34 cellular contexts compared by ENCODE assay signal in the genomic region with DNA sequence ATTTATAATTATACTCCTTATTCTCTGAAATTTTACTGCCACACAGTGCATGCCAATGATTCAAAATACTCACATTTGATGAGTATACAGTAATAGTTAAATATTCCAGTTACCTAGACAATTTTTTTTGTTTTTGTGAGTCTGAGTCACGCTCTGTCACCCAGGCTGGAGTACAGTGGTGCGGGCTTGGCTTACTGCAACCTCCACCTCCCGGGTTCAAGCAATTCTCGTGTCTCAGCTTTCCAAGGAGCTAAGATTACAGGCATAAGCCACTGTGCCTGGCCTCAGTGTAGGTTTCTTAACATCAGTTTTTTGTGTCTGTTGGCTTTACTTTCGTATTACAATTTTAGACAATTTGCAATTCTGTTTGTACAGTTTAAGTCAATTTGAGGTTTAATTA.
"Had no signal": no experiment of that assay in that cellular context is flagged by ENCODE, and none has a peak within 500 bp of the region (broad histone marks: within the 10 kb centered on the region; RNA-seq: fewer than 3 reads in every experiment).

No MANE protein-coding gene starts in this region.

- H3K27me3 Mint-ChIP-seq: activated CD4-positive, alpha-beta memory T cell treated with anti-CD3 and anti-CD28 coated beads, Interleukin-2, amount 10 ng/mL, durations not matched to agents 7 days and 5 days; activated CD4-positive, alpha-beta T cell treated with anti-CD3 and anti-CD28 coated beads, Interleukin-2, amount 10 ng/mL, durations not matched to agents 7 days and 5 days; activated naive CD4-positive, alpha-beta T cell treated with anti-CD3 and anti-CD28 coated beads, Interleukin-2, amount 10 ng/mL, durations not matched to agents 7 days and 5 days; T-helper 17 cell had no signal

- H3K4me3 Mint-ChIP-seq: activated CD4-positive, alpha-beta memory T cell treated with anti-CD3 and anti-CD28 coated beads, Interleukin-2, amount 10 ng/mL, durations not matched to agents 7 days and 5 days; activated CD4-positive, alpha-beta T cell treated with anti-CD3 and anti-CD28 coated beads, Interleukin-2, amount 10 ng/mL, durations not matched to agents 7 days and 5 days; activated naive CD4-positive, alpha-beta T cell treated with anti-CD3 and anti-CD28 coated beads, Interleukin-2, amount 10 ng/mL, durations not matched to agents 7 days and 5 days; activated naive CD8-positive, alpha-beta T cell treated with anti-CD3 and anti-CD28 coated beads, Interleukin-2, amount 10 ng/mL, durations not matched to agents 7 days and 5 days; activated T-cell treated with anti-CD3 and anti-CD28 coated beads, Interleukin-2, amount 50 U/mL, for 24 hours; activated T-cell treated with anti-CD3 and anti-CD28 coated beads, Interleukin-2, amount 50 U/mL, for 72 hours; brain; T-helper 17 cell; T-helper 2 cell treated with Interferon-gamma antibody and Interleukin-4, amounts not matched to agents 5 μg/mL and 100 μg/mL, for 36 hours; WTC11 had no signal

- H3K27ac ChIP-seq: ascending aorta, breast epithelium, cardiac muscle cell, colonic mucosa, epithelial cell of prostate, esophagus squamous epithelium, gastroesophageal sphincter, VCaP had no signal

- H3K27ac Mint-ChIP-seq: activated CD4-positive, alpha-beta memory T cell treated with anti-CD3 and anti-CD28 coated beads, Interleukin-2, amount 10 ng/mL, durations not matched to agents 7 days and 5 days; activated CD4-positive, alpha-beta T cell treated with anti-CD3 and anti-CD28 coated beads, Interleukin-2, amount 10 ng/mL, durations not matched to agents 7 days and 5 days; activated naive CD4-positive, alpha-beta T cell treated with anti-CD3 and anti-CD28 coated beads, Interleukin-2, amount 10 ng/mL, durations not matched to agents 7 days and 5 days; activated naive CD4-positive, alpha-beta T cell treated with anti-CD3 and anti-CD28 coated beads, Interleukin-2, amount 50 U/mL, for 72 hours; activated naive CD8-positive, alpha-beta T cell treated with anti-CD3 and anti-CD28 coated beads, Interleukin-2, amount 10 ng/mL, durations not matched to agents 7 days and 5 days; activated T-cell treated with anti-CD3 and anti-CD28 coated beads, Interleukin-2, amount 50 U/mL, for 24 hours; activated T-cell treated with anti-CD3 and anti-CD28 coated beads, Interleukin-2, amount 50 U/mL, for 72 hours; brain; T-helper 17 cell; T-helper 2 cell treated with Interferon-gamma antibody and Interleukin-4, amounts not matched to agents 5 μg/mL and 100 μg/mL, for 36 hours had no signal

- H3K9me3 ChIP-seq: ascending aorta, breast epithelium, colonic mucosa, gastroesophageal sphincter had no signal

- FAIRE-seq: endometrium, endothelial cell of umbilical vein had no signal

- H3K9me3 Mint-ChIP-seq: activated naive CD4-positive, alpha-beta T cell treated with anti-CD3 and anti-CD28 coated beads, Interleukin-2, amount 50 U/mL, for 72 hours; activated T-cell treated with anti-CD3 and anti-CD28 coated beads, Interleukin-2, amount 50 U/mL, for 24 hours; brain; WTC11 had no signal

- H3K36me3 Mint-ChIP-seq: activated naive CD4-positive, alpha-beta T cell treated with anti-CD3 and anti-CD28 coated beads, Interleukin-2, amount 10 ng/mL, durations not matched to agents 7 days and 5 days; activated naive CD8-positive, alpha-beta T cell treated with anti-CD3 and anti-CD28 coated beads, Interleukin-2, amount 10 ng/mL, durations not matched to agents 7 days and 5 days; brain; WTC11 had no signal

- H3K4me1 Mint-ChIP-seq: activated CD4-positive, alpha-beta memory T cell treated with anti-CD3 and anti-CD28 coated beads, Interleukin-2, amount 10 ng/mL, durations not matched to agents 7 days and 5 days; activated CD4-positive, alpha-beta T cell treated with anti-CD3 and anti-CD28 coated beads, Interleukin-2, amount 10 ng/mL, durations not matched to agents 7 days and 5 days; activated naive CD4-positive, alpha-beta T cell treated with anti-CD3 and anti-CD28 coated beads, Interleukin-2, amount 10 ng/mL, durations not matched to agents 7 days and 5 days; brain; T-helper 17 cell had no signal

- H3K4me3 ChIP-seq: ascending aorta, breast epithelium, cardiac muscle cell, colonic mucosa, esophagus squamous epithelium, gastroesophageal sphincter had no signal

- H3K4me1 ChIP-seq: ascending aorta, breast epithelium, colonic mucosa, esophagus squamous epithelium, gastroesophageal sphincter had no signal

- H3K27me3 ChIP-seq: ascending aorta, breast epithelium, colonic mucosa, esophagus squamous epithelium had no signal

- H3K36me3 ChIP-seq: ascending aorta, breast epithelium, cardiac muscle cell, colonic mucosa, esophagus squamous epithelium, gastroesophageal sphincter had no signal

- ATAC-seq: activated naive CD4-positive, alpha-beta T cell treated with anti-CD3 and anti-CD28 coated beads, Interleukin-2, amount 50 U/mL, for 72 hours; activated T-cell treated with anti-CD3 and anti-CD28 coated beads, Interleukin-2, amount 50 U/mL, for 72 hours; gastroesophageal sphincter; T-helper 17 cell; WTC11 had no signal

- DNase-seq: activated CD4-positive, alpha-beta memory T cell treated with anti-CD3 and anti-CD28 coated beads, Interleukin-2, amount 10 ng/mL, durations not matched to agents 7 days and 5 days; activated CD4-positive, alpha-beta T cell treated with anti-CD3 and anti-CD28 coated beads for 1 hour; activated CD4-positive, alpha-beta T cell treated with anti-CD3 and anti-CD28 coated beads for 4 hours; activated CD4-positive, alpha-beta T cell treated with anti-CD3 and anti-CD28 coated beads, Interleukin-2, amount 10 ng/mL, durations not matched to agents 7 days and 5 days; activated CD4-positive, alpha-beta T cell treated with anti-CD3 and anti-CD28 coated beads, Interleukin-2, amount 50 U/mL, for 4 hours; activated CD8-positive, alpha-beta memory T cell treated with anti-CD3 and anti-CD28 coated beads, Interleukin-2, amount 50 U/mL, for 48 hours; activated gamma-delta T cell; activated naive CD4-positive, alpha-beta T cell; activated naive CD4-positive, alpha-beta T cell treated with anti-CD3 and anti-CD28 coated beads, Interleukin-2, amount 10 ng/mL, durations not matched to agents 7 days and 5 days; activated naive CD8-positive, alpha-beta T cell treated with anti-CD3 and anti-CD28 coated beads, Interleukin-2, amount 10 ng/mL, durations not matched to agents 7 days and 5 days; activated T-cell treated with anti-CD3 and anti-CD28 coated beads for 4 hours; activated T-cell treated with anti-CD3 and anti-CD28 coated beads, Interleukin-2, amount 50 U/mL, for 24 hours; activated T-cell treated with anti-CD3 and anti-CD28 coated beads, Interleukin-2, amount 50 U/mL, for 72 hours; central memory CD4-positive, alpha-beta T cell; cerebellar nuclear complex; colonic mucosa; effector CD8-positive, alpha-beta T cell; esophagus squamous epithelium; foreskin melanocyte; T-helper 1 cell; T-helper 17 cell; T1000 had no signal
